Comparison of ENCODE assay signal across 9 cellular contexts in the genomic region with DNA sequence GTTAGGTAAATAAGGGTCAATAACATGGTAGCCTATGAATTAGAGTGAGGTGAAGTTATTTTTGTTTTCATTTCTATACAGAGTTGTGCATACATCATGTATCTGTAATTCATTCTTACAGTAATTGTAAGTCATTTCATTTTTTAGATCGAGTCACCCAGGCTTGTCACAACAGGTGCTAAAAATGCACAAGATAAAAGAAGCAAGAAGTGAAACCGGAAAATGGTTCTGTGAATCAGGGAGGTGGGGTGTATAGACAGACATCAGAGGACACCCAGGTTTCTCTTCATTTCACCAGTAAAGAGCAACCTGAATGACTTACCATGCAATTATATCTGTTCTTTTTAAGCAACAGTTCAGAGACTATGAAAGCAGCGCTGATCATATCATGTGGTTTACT. TPM values are rescaled to one million over a fixed set of nuclear protein-coding genes. Genes with fewer than 3 reads are reported as not detected.
DNase-seq lines count a peak whose midpoint lies in the region; ATAC-seq, FAIRE-seq and TF ChIP-seq lines count a peak whose summit lies in the region.
"Had no signal": no experiment of that assay in that cellular context is flagged by ENCODE, and none has a peak within 500 bp of the region (broad histone marks: within the 10 kb centered on the region; RNA-seq: fewer than 3 reads in every experiment).

No MANE protein-coding gene starts in this region.

- no peak overlapping the region for H3K9ac ChIP-seq in neuronal stem cell (ENCODE audit: low read depth, low read length, poor library complexity)
- H3K9ac ChIP-seq: parathyroid adenoma had no signal

- CTCF ChIA-PET in activated CD4-positive, alpha-beta T cell treated with anti-CD3 and anti-CD28 coated beads for 36 hours (lab: Charles Lee), result interaction anchor here (0.8 to 3.0 kb wide), 8 partner anchors 19 to 259 kb away, joined by 3 to 8 read pairs (median 4); partner anchors contain the start of gene NOL7
- CTCF ChIA-PET in PC-9 (lab: Charles Lee), result no interaction called here

- TF ChIP-seq CTCF in PC-9 (conservative IDR thresholded peaks at IDR 0.05) (no peak), mesothelial cell of epicardium (IDR thresholded peaks at IDR 0.05; ENCODE audit: unreplicated experiment) (no peak), tibial artery (IDR thresholded peaks at IDR 0.05) (no peak), D721Med (IDR thresholded peaks at IDR 0.05; ENCODE audit: insufficient read depth, missing control alignments) (no peak)

- H3K4me1 ChIP-seq in PC-9 (replicated peaks; ENCODE audit: insufficient read depth) (peaks cover 40% of the 10 kb centered on the region), tibial artery (peaks cover 0 to 23% (median 8%) of the 10 kb centered on the region in 4 donors), neuronal stem cell (ENCODE audit: control insufficient read depth in 2 of 2, insufficient read depth in 1 of 2, low read depth in 1 of 2, low read length in 2 of 2) (peaks cover 10% of the 10 kb centered on the region in 2 donors)

- H3K79me1 ChIP-seq in neuronal stem cell (ENCODE audit: low read depth, low read length), result no peaks in the 10 kb centered on the region

- no peaks in the 10 kb centered on the region for H3K27me3 Mint-ChIP-seq in activated CD4-positive, alpha-beta T cell treated with anti-CD3 and anti-CD28 coated beads for 36 hours
- H3K27me3 Mint-ChIP-seq in mesothelial cell of epicardium (ENCODE audit: low read depth), result no peaks in the 10 kb centered on the region

- H3F3A ChIP-seq in PC-9 (ENCODE audit: insufficient read depth, low read depth), result peaks cover 25% of the 10 kb centered on the region

- POLR2A ChIA-PET in activated CD4-positive, alpha-beta T cell treated with anti-CD3 and anti-CD28 coated beads for 36 hours (lab: Charles Lee), result interaction anchor here (1.0 to 1.4 kb wide), 4 partner anchors 28 to 219 kb away, joined by 4 to 16 read pairs (median 4); partner anchors contain the start of gene TBC1D7
- POLR2A ChIA-PET in PC-9 (lab: Charles Lee; ENCODE audit: unreplicated experiment), result interaction anchor here (0.6 to 0.8 kb wide), 4 partner anchors 27 to 915 kb away, joined by 3 to 4 read pairs (median 3); partner anchors contain the start of gene TBC1D7

- peak; percentile 85 for ATAC-seq in activated CD4-positive, alpha-beta T cell treated with anti-CD3 and anti-CD28 coated beads for 36 hours
- peak; percentile 93 for ATAC-seq in HG02885 (IDR thresholded peaks at IDR 0.05; ENCODE audit: poor library complexity, unreplicated experiment)

- H3K27me3 ChIP-seq in PC-9 (ENCODE audit: insufficient read depth, low read depth) (no peaks in the 10 kb centered on the region), tibial artery (no peaks in the 10 kb centered on the region), neuronal stem cell (ENCODE audit: control insufficient read depth in 3 of 3, insufficient read depth in 3 of 3, low read depth in 1 of 3, low read length in 3 of 3) (no peaks in the 10 kb centered on the region)

- FAIRE-seq in D721Med (lab: Jason Lieb, UNC), result no peak

- H4K8ac ChIP-seq in neuronal stem cell (ENCODE audit: low read depth, low read length), result no peak overlapping the region

- H3K14ac ChIP-seq in neuronal stem cell (ENCODE audit: low read length), result no peak overlapping the region

- H3K23ac ChIP-seq in neuronal stem cell (ENCODE audit: low read depth, low read length, poor library complexity), result no peak overlapping the region

- H3K27ac ChIP-seq in PC-9, result peak overlapping the region; percentile 74
- H3K27ac ChIP-seq in tibial artery, result no peak overlapping the region
- no peak overlapping the region for H3K27ac ChIP-seq in neuronal stem cell (replicated peaks; ENCODE audit: low read length)

- no peak overlapping the region for H3K4ac ChIP-seq in neuronal stem cell (ENCODE audit: low read length)

- peak overlapping the region; percentile 2; the same call in 1 of the 2 replicates for H3K4me3 ChIP-seq in PC-9
- no peak overlapping the region for H3K4me3 ChIP-seq in tibial artery
- no peak overlapping the region for H3K4me3 ChIP-seq in neuronal stem cell (ENCODE audit: low read length in 2 of 2)

- H2BK120ac ChIP-seq in neuronal stem cell (ENCODE audit: low read depth, low read length), result no peak overlapping the region

- H3K79me2 ChIP-seq in PC-9 (ENCODE audit: low read depth), result no peaks in the 10 kb centered on the region
- H3K79me2 ChIP-seq: parathyroid adenoma had no signal

- intact Hi-C loops in activated CD4-positive, alpha-beta T cell treated with anti-CD3 and anti-CD28 coated beads for 36 hours (cut with DNase I, micrococcal nuclease), result loop anchor here (1.0 to 10.0 kb wide), 14 partner anchors 19 to 431 kb away; partner anchors contain the start of genes GFOD1 (in 1 of the 2), NOL7 (in 1 of the 2), RANBP9 (in 1 of the 2) and SIRT5 (in 1 of the 2)
- intact Hi-C loops in PC-9 (cut with micrococcal nuclease; ENCODE audit: unreplicated experiment) (loop anchor here (1.0 kb wide), 3 partner anchors 41 to 369 kb away; no protein-coding TSS in a partner anchor), tibial artery (cut with DNase I; ENCODE audit: low total_unique reads) (no loop called here)

- H3K4me2 ChIP-seq in PC-9, result peak overlapping the region; percentile 54
- H3K4me2 ChIP-seq in neuronal stem cell (ENCODE audit: insufficient read depth, low read length, poor library complexity, severe bottlenecking), result no peak overlapping the region

- no peak overlapping the region for H2BK12ac ChIP-seq in neuronal stem cell (ENCODE audit: low read length)

- peak overlapping the region; percentile 99 for H3K27ac Mint-ChIP-seq in activated CD4-positive, alpha-beta T cell treated with anti-CD3 and anti-CD28 coated beads for 36 hours
- H3K27ac Mint-ChIP-seq in mesothelial cell of epicardium, result peak overlapping the region; percentile 52

- H3K9me3 Mint-ChIP-seq in activated CD4-positive, alpha-beta T cell treated with anti-CD3 and anti-CD28 coated beads for 36 hours (ENCODE audit: low read depth), result no peaks in the 10 kb centered on the region
- no peaks in the 10 kb centered on the region for H3K9me3 Mint-ChIP-seq in mesothelial cell of epicardium

- peaks cover 2% of the 10 kb centered on the region for H3K36me3 Mint-ChIP-seq in activated CD4-positive, alpha-beta T cell treated with anti-CD3 and anti-CD28 coated beads for 36 hours (ENCODE audit: low read depth)
- H3K36me3 Mint-ChIP-seq in mesothelial cell of epicardium, result no peaks in the 10 kb centered on the region

- no peak overlapping the region for H2AK5ac ChIP-seq in neuronal stem cell (ENCODE audit: low read depth, low read length)

- no CpG with 5 or more reads among the region's 3 CpGs for WGBS in neuronal stem cell (ENCODE audit: extremely low coverage in 2 of 2, insufficient read length in 2 of 2, insufficient replicate concordance in 1 of 2), 2 donors

- H3K4me3 Mint-ChIP-seq in activated CD4-positive, alpha-beta T cell treated with anti-CD3 and anti-CD28 coated beads for 36 hours, result peak overlapping the region; percentile 68
- H3K4me3 Mint-ChIP-seq in mesothelial cell of epicardium, result no peak overlapping the region

- no peak overlapping the region for H3K18ac ChIP-seq in neuronal stem cell (ENCODE audit: low read length)

- H2AFZ ChIP-seq in PC-9, result no peak overlapping the region
- no peak overlapping the region for H2AFZ ChIP-seq in neuronal stem cell (ENCODE audit: low read length)

- peak; percentile 45 for DNase-seq in activated CD4-positive, alpha-beta T cell treated with anti-CD3 and anti-CD28 coated beads for 36 hours
- no peak for DNase-seq in activated CD4-positive, alpha-beta T cell treated with anti-CD3 and anti-CD28 coated beads, Interleukin-2, amount 50 U/mL, for 1 hour
- DNase-seq in PC-9 (no peak), mesothelial cell of epicardium (ENCODE audit: low spot score in 2 of 2, unreplicated experiment in 2 of 2) (no peak), tibial artery (no peak), D721Med (ENCODE audit: insufficient read length, low spot score) (no peak), neuronal stem cell (ENCODE audit: low spot score) (no peak)

- no TSS peak for BruUV-seq in PC-9 (replicated peaks; lab: Mats Ljungman, UMichigan)

- H3K9me3 ChIP-seq in PC-9 (ENCODE audit: insufficient read depth, low read depth) (no peaks in the 10 kb centered on the region), tibial artery (no peaks in the 10 kb centered on the region), neuronal stem cell (replicated peaks in 1 of 2; ENCODE audit: control insufficient read depth in 2 of 2, insufficient read depth in 1 of 2, low read depth in 1 of 2, low read length in 2 of 2) (no peaks in the 10 kb centered on the region)

- H2BK5ac ChIP-seq in neuronal stem cell (ENCODE audit: low read length), result no peak overlapping the region

- H3K36me3 ChIP-seq in PC-9 (ENCODE audit: low read depth) (no peaks in the 10 kb centered on the region), tibial artery (peaks cover 0 to 5% (median 0%) of the 10 kb centered on the region in 3 donors), neuronal stem cell (replicated peaks in 1 of 2; ENCODE audit: control insufficient read depth in 2 of 2, insufficient read depth in 2 of 2, low read length in 2 of 2) (no peaks in the 10 kb centered on the region)

- no peak overlapping the region for H2BK15ac ChIP-seq in neuronal stem cell (ENCODE audit: low read length)

- H4K20me1 ChIP-seq in PC-9 (ENCODE audit: insufficient read depth), result no peaks in the 10 kb centered on the region

- H3K4me1 Mint-ChIP-seq in activated CD4-positive, alpha-beta T cell treated with anti-CD3 and anti-CD28 coated beads for 36 hours, result peaks cover 48% of the 10 kb centered on the region
- peaks cover 41% of the 10 kb centered on the region for H3K4me1 Mint-ChIP-seq in mesothelial cell of epicardium

- H3K9me2 ChIP-seq in PC-9 (ENCODE audit: insufficient read depth), result no peaks in the 10 kb centered on the region

- no peak overlapping the region for H4K91ac ChIP-seq in neuronal stem cell (ENCODE audit: low read depth, low read length, poor library complexity)

RNA-seq across cellular contexts. Expression of gene TBC1D7, which starts 27.6 kb away (rescaled TPM):
- 10 to 100 TPM; 13.8 to 16.4 TPM for total RNA-seq in activated CD4-positive, alpha-beta T cell treated with anti-CD3 and anti-CD28 coated beads for 36 hours
- total RNA-seq in PC-9 (2021), result 29.2 and 30.4 TPM in 2 replicates
- total RNA-seq in mesothelial cell of epicardium, result 25.3 to 26.8 TPM (median 26.4 TPM) in 3 replicates
- polyA plus RNA-seq in neuronal stem cell (2013, experiment 1 of 2), result 35.5 TPM
- polyA plus RNA-seq in neuronal stem cell (2013, experiment 2 of 2), result 37.0 TPM
